ENCODE assay signal across 26 cellular contexts in genomic region chr9:123530244-123530643, GRCh38.
"Had no signal": no experiment of that assay in that cellular context is flagged by ENCODE, and none has a peak within 500 bp of the region (broad histone marks: within the 10 kb centered on the region; RNA-seq: fewer than 3 reads in every experiment).

No MANE protein-coding gene starts in this region.

- ATAC-seq: stimulated activated effector memory CD8-positive, alpha-beta T cell treated with anti-CD3 and anti-CD28 coated beads, Interleukin-12 subunit alpha, Interleukin-12 subunit beta, amount 100 ng/mL, for 72 hours; stimulated activated memory B cell treated with anti-CD40 and anti-IgM and Interleukin-4, amounts not matched to agents 10 μg/mL and 1 μg/mL and 100 μg/mL, for 72 hours; stimulated activated naive B cell treated with anti-CD40 and anti-IgM and Interleukin-4, amounts not matched to agents 10 μg/mL and 1 μg/mL and 100 μg/mL, for 72 hours; stimulated activated naive CD8-positive, alpha-beta T cell treated with anti-CD3 and anti-CD28 coated beads, Interleukin-15, amount 100 ng/mL, for 72 hours; stimulated activated naive CD8-positive, alpha-beta T cell treated with anti-CD3 and anti-CD28 coated beads, Interleukin-15, Interleukin-2, amounts not matched to agents 100 U/mL and 50 U/mL, for 24 hours; upper lobe of right lung had no signal

- H3K27ac ChIP-seq: stomach, suprapubic skin, testis, thoracic aorta, thyroid gland, tibial artery, tibial nerve, transverse colon, upper lobe of right lung, uterus, vagina had no signal

- H3K9me3 ChIP-seq: stomach, suprapubic skin, testis, thyroid gland, tibial artery, transverse colon, upper lobe of right lung, uterus, vagina had no signal

- H3K36me3 ChIP-seq: stomach, suprapubic skin, thoracic aorta, thyroid gland, tibial nerve, transverse colon, upper lobe of right lung, uterus, vagina had no signal

- DNase-seq: stimulated activated CD4-positive, alpha-beta T cell treated with anti-CD3 and anti-CD28 coated beads, Interleukin-2, amount 100 ng/mL, for 48 hours; stimulated activated CD4-positive, alpha-beta T cell treated with anti-CD3 and anti-CD28 coated beads, Interleukin-4, amount 100 ng/mL, for 1 hour; stimulated activated CD4-positive, alpha-beta T cell treated with anti-CD3 and anti-CD28 coated beads, Interleukin-4, amount 100 ng/mL, for 24 hours; stimulated activated CD4-positive, alpha-beta T cell treated with anti-CD3 and anti-CD28 coated beads, Interleukin-4, amount 100 ng/mL, for 4 hours; stimulated activated CD8-positive, alpha-beta memory T cell treated with anti-CD3 and anti-CD28 coated beads, Interleukin-4, amount 100 ng/mL, for 48 hours; stimulated activated naive B cell treated with anti-CD40 and anti-IgM and Interleukin-4, amounts not matched to agents 10 μg/mL and 1 μg/mL and 100 μg/mL, for 72 hours; stimulated activated naive CD4-positive, alpha-beta T cell; stimulated activated naive CD4-positive, alpha-beta T cell treated with Interleukin-2 at 50 U/mL for 16 hours; stimulated activated naive CD8-positive, alpha-beta T cell treated with anti-CD3 and anti-CD28 coated beads, Interleukin-15, amount 100 ng/mL, for 72 hours; stimulated activated naive CD8-positive, alpha-beta T cell treated with anti-CD3 and anti-CD28 coated beads, Interleukin-15, Interleukin-2, amounts not matched to agents 100 U/mL and 50 U/mL, for 24 hours; stomach; substantia nigra; testis; thyroid gland; tibial artery; transverse colon; trophoblast cell; upper lobe of right lung; uterus had no signal

- H3K27me3 ChIP-seq: stomach, suprapubic skin, testis, thyroid gland, tibial artery, tibial nerve, transverse colon, upper lobe of right lung, uterus, vagina had no signal

- H3K4me3 ChIP-seq: stomach, suprapubic skin, testis, thoracic aorta, thyroid gland, tibial artery, tibial nerve, transverse colon, upper lobe of right lung, uterus, vagina had no signal

- FAIRE-seq: urothelium cell line had no signal

- H3K4me1 ChIP-seq: stomach, suprapubic skin, testis, tibial artery, tibial nerve, transverse colon, upper lobe of right lung, uterus, vagina had no signal
